In genomic region chr1:966603-967295, GRCh38 we compare ENCODE assay signal across 8 cellular contexts. TPM values are rescaled to one million over a fixed set of nuclear protein-coding genes. Genes with fewer than 3 reads are reported as not detected.
DNase-seq lines count a peak whose midpoint lies in the region; TF ChIP-seq lines count a peak whose summit lies in the region.

No MANE protein-coding gene starts in this region.

- no peaks in the 10 kb centered on the region for H3K9me3 ChIP-seq in OCI-LY1 (ENCODE audit: low read length)
- no peaks in the 10 kb centered on the region for H3K9me3 ChIP-seq in osteoblast (ENCODE audit: low read depth, low read length)
- H3K9me3 ChIP-seq in thyroid gland, result no peaks in the 10 kb centered on the region

- H3K79me2 ChIP-seq in OCI-LY1 (ENCODE audit: insufficient read depth, low read length), result no peaks in the 10 kb centered on the region
- H3K79me2 ChIP-seq in osteoblast (ENCODE audit: insufficient read depth, low read length), result no peaks in the 10 kb centered on the region

- H3K36me3 ChIP-seq in OCI-LY1 (ENCODE audit: insufficient read depth, low read length) (no peaks in the 10 kb centered on the region; the same call in 1 of the 2 replicates), osteoblast (ENCODE audit: insufficient read depth, low read length) (peaks cover 10% of the 10 kb centered on the region), thyroid gland (no peaks in the 10 kb centered on the region)

- peak overlapping the region; percentile 76 for H3K4me2 ChIP-seq in OCI-LY1 (ENCODE audit: low read length)
- peak overlapping the region; percentile 88 for H3K4me2 ChIP-seq in osteoblast (ENCODE audit: insufficient read depth, low read length)

- intact Hi-C loops in thyroid gland (cut with DNase I), result no loop called here

- H4K20me1 ChIP-seq in OCI-LY1 (ENCODE audit: insufficient read depth, low read length), result no peaks in the 10 kb centered on the region
- no peaks in the 10 kb centered on the region for H4K20me1 ChIP-seq in osteoblast (ENCODE audit: insufficient read depth, low read length)

- H3K9me2 ChIP-seq in OCI-LY1 (ENCODE audit: low read depth, low read length), result no peaks in the 10 kb centered on the region

- TF ChIP-seq POLR2A in thyroid gland (IDR thresholded peaks at IDR 0.05), result peak in 1 of 2 donors; percentile 21

- no peak overlapping the region for H2AFZ ChIP-seq in OCI-LY1 (ENCODE audit: low read length)
- H2AFZ ChIP-seq in osteoblast (ENCODE audit: low read length), result peak overlapping the region; percentile 78

- peak overlapping the region; percentile 53 for H3K4me3 ChIP-seq in HFF-Myc (replicated peaks; ENCODE audit: low read depth, low read length)
- peak overlapping the region; percentile 57 for H3K4me3 ChIP-seq in OCI-LY1 (ENCODE audit: low read depth, low read length, poor library complexity, severe bottlenecking)
- H3K4me3 ChIP-seq in foreskin fibroblast (ENCODE audit: low read depth in 1 of 2, low read length in 2 of 2), result peak overlapping the region; percentile 66 to 71
- peak overlapping the region; percentile 90 for H3K4me3 ChIP-seq in osteoblast (ENCODE audit: insufficient read depth, low read length)
- H3K4me3 ChIP-seq in thyroid gland (replicated peaks in 1 of 3), result peak overlapping the region; percentile 4 to 58 (median 36)

- H3K9ac ChIP-seq in OCI-LY1 (ENCODE audit: low read length), result peak overlapping the region; percentile 33; the same call in 1 of the 2 replicates

- DNase-seq in GM10266 (ENCODE audit: extremely low spot score), result peak; percentile 93
- no peak for DNase-seq in HFF-Myc (ENCODE audit: extremely low read depth, low read depth)
- DNase-seq in activated T-helper 1 cell treated with anti-CD3 and anti-CD28 coated beads, Interleukin-2, amount 50 U/mL, for 16 hours (ENCODE audit: low read depth in 1 of 2, low spot score in 1 of 2), result peak; percentile 64 to 71
- DNase-seq in foreskin fibroblast, result peak; percentile 67 to 91
- peak; percentile 100 for DNase-seq in osteoblast (ENCODE audit: insufficient read length, low spot score, missing footprints)
- DNase-seq in thyroid gland, result peak; percentile 60 to 64
- DNase-seq in globus pallidus (ENCODE audit: low spot score), result no peak

- 1 to 7% methylated on average over 6 to 23 of the region's 67 CpGs for WGBS in thyroid gland, 2 donors

- no peaks in the 10 kb centered on the region for H3F3A ChIP-seq in OCI-LY1 (ENCODE audit: insufficient read depth, low read length)

- H3K27me3 ChIP-seq in OCI-LY1 (ENCODE audit: insufficient read depth, low read length), result no peaks in the 10 kb centered on the region; the same call in 1 of the 2 replicates
- H3K27me3 ChIP-seq in osteoblast (ENCODE audit: insufficient read depth, low read length), result no peaks in the 10 kb centered on the region
- H3K27me3 ChIP-seq in thyroid gland, result peaks cover 6% of the 10 kb centered on the region

- H3K27ac ChIP-seq in OCI-LY1 (ENCODE audit: low read depth, low read length, poor library complexity, severe bottlenecking), result no peak overlapping the region
- H3K27ac ChIP-seq in osteoblast (ENCODE audit: low read depth, low read length), result peak overlapping the region; percentile 61
- H3K27ac ChIP-seq in thyroid gland, result peak overlapping the region in 2 of 3 donors; percentile 6 to 55

- TF ChIP-seq CTCF in GM10266 (IDR thresholded peaks at IDR 0.05; ENCODE audit: control insufficient read depth, insufficient read depth, low read depth, missing control alignments) (no peak), HFF-Myc (IDR thresholded peaks at IDR 0.05; ENCODE audit: low read depth, low read length, missing control alignments) (no peak), OCI-LY1 (IDR thresholded peaks at IDR 0.05; ENCODE audit: low read length) (no peak), foreskin fibroblast (IDR thresholded peaks at IDR 0.05; ENCODE audit: low read depth, low read length) (no peak), osteoblast (IDR thresholded peaks at IDR 0.05; ENCODE audit: extremely low read depth, low read depth, low read length) (no peak), thyroid gland (IDR thresholded peaks at IDR 0.05) (no peak)

- H3K4me1 ChIP-seq in OCI-LY1 (ENCODE audit: insufficient read depth, low read length, severe bottlenecking) (peaks cover 15% of the 10 kb centered on the region), osteoblast (ENCODE audit: insufficient read depth, low read length) (peaks cover 10% of the 10 kb centered on the region), thyroid gland (peaks cover 8 to 22% of the 10 kb centered on the region in 2 donors)

RNA-seq across cellular contexts. Expression of gene PLEKHN1, which starts 0.5 kb away (rescaled TPM):
- total RNA-seq in osteoblast (0.36 and 0.88 TPM in 2 replicates), thyroid gland (under 1 TPM in 2 of 4 donors, not detected in 2; 0.25 to 0.27 TPM)

RNA-seq across cellular contexts. Expression of gene KLHL17, which starts 6.4 kb away (rescaled TPM):
- total RNA-seq in osteoblast, result 5.4 and 6.2 TPM in 2 replicates
- 10 to 100 TPM in 2 of 4 donors, 1 to 10 TPM in 2; 3.4 to 10.9 (median 10.3) TPM for total RNA-seq in thyroid gland

RNA-seq across cellular contexts. Expression of gene NOC2L, which starts 7.7 kb away (rescaled TPM):
- 47.7 and 47.8 TPM in 2 replicates for total RNA-seq in osteoblast
- total RNA-seq in thyroid gland, result 10 to 100 TPM; 31.9 to 39.8 (median 34.6) TPM

RNA-seq across cellular contexts. Expression of gene PERM1, which starts 15.1 kb away (rescaled TPM):
- not detected in 2 replicates for total RNA-seq in osteoblast
- under 1 TPM in 1 of 4 donors, not detected in 3; 0.22 TPM for total RNA-seq in thyroid gland

RNA-seq across cellular contexts. Expression of gene HES4, which starts 33.1 kb away (rescaled TPM):
- total RNA-seq in osteoblast (0.29 and 0.72 TPM in 2 replicates), thyroid gland (10 to 100 TPM in 3 of 4 donors, 1 to 10 TPM in 1; 5.0 to 29.2 (median 18.6) TPM)

Comparison
In these comparisons a context has a peak if more than half of its experiments do, and no peak if none do; other contexts are left out.
1. DNase-seq: peak in GM10266 (single experiment), activated T-helper 1 cell treated with anti-CD3 and anti-CD28 coated beads, Interleukin-2, amount 50 U/mL, for 16 hours (2 of 2), foreskin fibroblast (2 of 2), osteoblast (single experiment) and thyroid gland (2 of 2); none in HFF-Myc (single experiment) and globus pallidus (single experiment).
2. H3K4me3 ChIP-seq: peak in every context shown above with its lines; median percentile 90 in osteoblast; 68 in foreskin fibroblast; 57 in OCI-LY1; 53 in HFF-Myc; 36 in thyroid gland.